Comparison of ENCODE assay signal across 19 cellular contexts in the genomic region with DNA sequence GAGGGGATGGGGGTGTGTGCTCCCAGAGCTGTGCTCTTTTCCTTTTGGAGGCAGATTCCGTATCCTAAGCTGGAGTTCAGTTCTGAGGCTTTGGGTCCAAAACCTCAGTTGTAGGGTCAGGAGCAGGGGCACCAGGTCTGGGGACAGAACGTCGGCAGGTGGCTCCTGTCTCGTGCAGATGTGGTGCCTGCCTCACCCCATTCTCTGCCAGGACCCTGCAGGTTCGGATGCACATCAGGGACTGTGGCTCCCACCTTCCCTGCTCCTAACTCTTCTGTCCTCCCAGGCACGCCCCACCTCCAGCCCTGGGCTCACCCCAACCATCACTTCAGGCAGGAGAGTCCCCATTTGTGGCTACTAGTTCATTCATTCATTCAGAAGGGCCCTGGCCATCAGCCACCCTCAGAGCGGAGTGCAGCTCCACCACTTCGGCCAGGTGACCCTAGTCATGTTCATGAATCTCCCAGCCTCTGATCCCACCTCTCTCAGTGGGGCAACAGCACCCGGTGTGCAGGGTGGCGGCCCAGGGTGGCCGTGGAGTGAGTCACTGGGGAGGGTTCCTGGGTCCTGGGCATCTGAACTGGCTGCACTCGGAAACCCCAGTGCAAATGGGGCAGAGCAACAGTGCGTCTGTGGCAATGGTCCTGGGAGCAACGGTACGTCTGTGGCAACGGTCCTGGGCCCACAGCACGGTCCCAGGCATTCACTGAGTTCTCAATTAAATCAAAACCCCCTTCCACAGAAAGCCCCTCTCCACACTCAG.
"Had no signal": no experiment of that assay in that cellular context is flagged by ENCODE, and none has a peak within 500 bp of the region (broad histone marks: within the 10 kb centered on the region; RNA-seq: fewer than 3 reads in every experiment).

No MANE protein-coding gene starts in this region.

- H3K9me3 Mint-ChIP-seq: activated CD8-positive, alpha-beta T cell treated with anti-CD3 and anti-CD28 coated beads for 36 hours; activated T-cell treated with anti-CD3 and anti-CD28 coated beads, Interleukin-2, amount 50 U/mL, for 4 hours; natural killer cell; stimulated activated naive CD8-positive, alpha-beta T cell treated with anti-CD3 and anti-CD28 coated beads, Interleukin-15, Interleukin-2, amounts not matched to agents 100 ng/mL and 50 ng/mL, for 24 hours had no signal

- H3K4me3 Mint-ChIP-seq: activated CD8-positive, alpha-beta T cell treated with anti-CD3 and anti-CD28 coated beads for 36 hours; activated T-cell treated with anti-CD3 and anti-CD28 coated beads, Interleukin-2, amount 50 U/mL, for 4 hours; natural killer cell; stimulated activated naive CD8-positive, alpha-beta T cell treated with anti-CD3 and anti-CD28 coated beads, Interleukin-15, Interleukin-2, amounts not matched to agents 100 ng/mL and 50 ng/mL, for 24 hours; T-helper 17 cell had no signal

- H3K9me3 ChIP-seq: adrenal gland, spleen, suprapubic skin had no signal

- ATAC-seq: activated CD8-positive, alpha-beta T cell treated with anti-CD3 and anti-CD28 coated beads for 36 hours; activated T-cell treated with anti-CD3 and anti-CD28 coated beads, Interleukin-2, amount 50 U/mL, for 4 hours; sciatic nerve; T-helper 17 cell had no signal

- H3K4me3 ChIP-seq: adrenal gland, spleen, suprapubic skin had no signal

- H3K36me3 ChIP-seq: adrenal gland, spleen, suprapubic skin had no signal

- H3K27ac Mint-ChIP-seq: activated CD8-positive, alpha-beta T cell treated with anti-CD3 and anti-CD28 coated beads for 36 hours; natural killer cell; progenitor cell of endocrine pancreas; stimulated activated naive CD8-positive, alpha-beta T cell treated with anti-CD3 and anti-CD28 coated beads, Interleukin-15, Interleukin-2, amounts not matched to agents 100 ng/mL and 50 ng/mL, for 24 hours; T-helper 17 cell had no signal

- H3K27me3 ChIP-seq: adrenal gland, spleen had no signal

- H3K27ac ChIP-seq: adrenal gland, spleen, suprapubic skin had no signal

- H3K36me3 Mint-ChIP-seq: natural killer cell had no signal

- DNase-seq: activated CD4-positive, alpha-beta T cell treated with anti-CD3 and anti-CD28 coated beads for 48 hours; activated CD8-positive, alpha-beta T cell treated with anti-CD3 and anti-CD28 coated beads for 36 hours; activated effector memory CD4-positive, alpha-beta T cell treated with Interleukin-2 at 50 U/mL for 16 hours; activated naive CD4-positive, alpha-beta T cell treated with anti-CD3 and anti-CD28 coated beads, Interleukin-2, amount 50 U/mL, for 16 hours; activated T-cell treated with anti-CD3 and anti-CD28 coated beads, Interleukin-2, amount 50 U/mL, for 4 hours; adrenal gland; effector CD8-positive, alpha-beta T cell; foreskin melanocyte; head of caudate nucleus; mammary epithelial cell; natural killer cell; occipital lobe; spleen; T-helper 17 cell; trophoblast cell had no signal
